In genomic region chrX:110004210-110004609, GRCh38 we compare ENCODE assay signal across 8 cellular contexts. TPM values are rescaled to one million over a fixed set of nuclear protein-coding genes. Genes with fewer than 3 reads are reported as not detected.
DNase-seq lines count a peak whose midpoint lies in the region; ATAC-seq and TF ChIP-seq lines count a peak whose summit lies in the region.

No MANE protein-coding gene starts in this region.

- H3K9me2 ChIP-seq in neural cell (ENCODE audit: insufficient read depth, low read length) = no peaks in the 10 kb centered on the region

- TF ChIP-seq CTCF in epithelial cell of proximal tubule (conservative IDR thresholded peaks at IDR 0.05; ENCODE audit: low read depth, low read length) (no peak), neural cell (IDR thresholded peaks at IDR 0.05; ENCODE audit: poor library complexity, severe bottlenecking) (no peak)

- no peak overlapping the region for H3K27ac ChIP-seq in neural cell (ENCODE audit: low read length)

- no peak overlapping the region for H3K9ac ChIP-seq in neural cell (ENCODE audit: low read length)

- peak; percentile 54 for DNase-seq in COLO668 (lab: John Stamatoyannopoulos, UW; ENCODE audit: unreplicated experiment)
- DNase-seq in NCI-H526 treated with DMSO at 0.1 percent for 48 hours (lab: John Stamatoyannopoulos, UW) = peak; percentile 6
- DNase-seq in epithelial cell of proximal tubule (ENCODE audit: low read depth) = no peak
- DNase-seq in medulla oblongata (ENCODE audit: extremely low spot score) = no peak
- DNase-seq in GM03348 (ENCODE audit: low spot score) = no peak
- no peak for DNase-seq in GM19238 (ENCODE audit: insufficient read length, low spot score)

- no peaks in the 10 kb centered on the region for H3K36me3 ChIP-seq in neural cell (ENCODE audit: insufficient read depth, low read length)

- no peaks in the 10 kb centered on the region for H3K27me3 ChIP-seq in neural cell (ENCODE audit: insufficient read depth, low read depth, low read length)

- no peaks in the 10 kb centered on the region for H3F3A ChIP-seq in neural cell (ENCODE audit: insufficient read depth, low read length, poor library complexity, severe bottlenecking)

- H4K20me1 ChIP-seq in neural cell (ENCODE audit: insufficient read depth) = no peaks in the 10 kb centered on the region

- H3K9me3 ChIP-seq in neural cell (ENCODE audit: low read length) = no peaks in the 10 kb centered on the region

- no peaks in the 10 kb centered on the region for H3K79me2 ChIP-seq in neural cell (replicated peaks; ENCODE audit: insufficient read depth, low read length)

- TF ChIP-seq EP300 in neural cell (conservative IDR thresholded peaks at IDR 0.05; ENCODE audit: poor library complexity, severe bottlenecking) = no peak

- no peak overlapping the region for H3K4me2 ChIP-seq in neural cell (ENCODE audit: low read length)

- no peak for ATAC-seq in HG03354 (IDR thresholded peaks at IDR 0.05; ENCODE audit: poor library complexity, severe bottlenecking, unreplicated experiment)

- H3K4me3 ChIP-seq in epithelial cell of proximal tubule (ENCODE audit: low read depth, low read length) = peak overlapping the region; percentile 62
- peak overlapping the region; percentile 74 for H3K4me3 ChIP-seq in neural cell (ENCODE audit: low read length)

- no peak overlapping the region for H2AFZ ChIP-seq in neural cell (ENCODE audit: low read depth, low read length)

- TF ChIP-seq RAD21 in neural cell (conservative IDR thresholded peaks at IDR 0.05) = no peak

TF ChIP-seq in neural cell, 6 proteins besides CTCF, POLR2A, EP300 and RAD21:
- no peak for TF ChIP-seq EZH2 (IDR thresholded peaks at IDR 0.05; ENCODE audit: borderline replicate concordance, insufficient read depth, low read length, poor library complexity, severe bottlenecking)
- TF ChIP-seq TAF1 (IDR thresholded peaks at IDR 0.05; ENCODE audit: low read depth) = no peak
- no peak for TF ChIP-seq MXI1 (conservative IDR thresholded peaks at IDR 0.05; ENCODE audit: poor library complexity, severe bottlenecking)
- TF ChIP-seq POLR2AphosphoS5 (IDR thresholded peaks at IDR 0.05) = no peak
- no peak for TF ChIP-seq SMC3 (conservative IDR thresholded peaks at IDR 0.05; ENCODE audit: poor library complexity)
- no peak for TF ChIP-seq REST (IDR thresholded peaks at IDR 0.05; ENCODE audit: borderline replicate concordance)

RNA-seq across cellular contexts. Expression of gene TMEM164, which starts 1.3 kb away (rescaled TPM):
- total RNA-seq in epithelial cell of proximal tubule = 8.4 and 12.8 TPM in 2 replicates
- polyA plus RNA-seq in neural cell = 12.5 and 52.8 TPM in 2 replicates
- polyA minus RNA-seq in neural cell = 18.3 and 20.5 TPM in 2 replicates

Comparison
In these comparisons a context has a peak if more than half of its experiments do, and no peak if none do; other contexts are left out.
1. DNase-seq: peak in COLO668 (single experiment) and NCI-H526 treated with DMSO at 0.1 percent for 48 hours (single experiment); none in epithelial cell of proximal tubule (single experiment), medulla oblongata (single experiment), GM03348 (single experiment) and GM19238 (single experiment).